ENCODE assay signal across 16 cellular contexts in genomic region chr17:78819402-78819801, GRCh38. TPM values are rescaled to one million over a fixed set of nuclear protein-coding genes. Genes with fewer than 3 reads are reported as not detected.
A peak's percentile ranks its signal among the peaks of the same experiment; 100 is the strongest.
DNase-seq lines count a peak whose midpoint lies in the region; ATAC-seq and TF ChIP-seq lines count a peak whose summit lies in the region.
"Had no signal": no experiment of that assay in that cellular context is flagged by ENCODE, and none has a peak within 500 bp of the region (broad histone marks: within the 10 kb centered on the region; RNA-seq: fewer than 3 reads in every experiment).

No MANE protein-coding gene starts in this region.

- no peak for DNase-seq in activated T-cell treated with anti-CD3 and anti-CD28 coated beads, Interleukin-2, amount 50 U/mL, for 4 hours
- no peak for DNase-seq in activated T-cell treated with anti-CD3 and anti-CD28 coated beads, Interleukin-2, amount 50 U/mL, for 48 hours
- no peak for DNase-seq in activated CD4-positive, alpha-beta memory T cell treated with anti-CD3 and anti-CD28 coated beads for 36 hours
- DNase-seq in left ventricle myocardium inferior (no peak), cerebellum (ENCODE audit: low spot score) (no peak), GF-D8 (lab: John Stamatoyannopoulos, UW) (no peak), GM19240 (ENCODE audit: insufficient read length, low spot score) (no peak)
- DNase-seq: aorta, hippocampal formation, mesendoderm, NCI-H1105 treated with DMSO at 0.1 percent for 48 hours, NCI-H526 treated with DMSO at 0.1 percent for 48 hours, testis had no signal

- H3K9ac ChIP-seq in stomach smooth muscle (ENCODE audit: low read length in 2 of 2) = no peak overlapping the region

- CTCF ChIA-PET in activated CD4-positive, alpha-beta memory T cell treated with anti-CD3 and anti-CD28 coated beads for 36 hours (lab: Charles Lee) = no interaction called here

- H3K4me3 ChIP-seq in left ventricle myocardium inferior (no peak overlapping the region), stomach smooth muscle (ENCODE audit: low read length in 2 of 2) (no peak overlapping the region)
- H3K4me3 ChIP-seq: HAP-1, prostate gland, testis had no signal

- no peaks in the 10 kb centered on the region for H3K9me3 Mint-ChIP-seq in activated T-cell treated with anti-CD3 and anti-CD28 coated beads, Interleukin-2, amount 50 U/mL, for 4 hours
- H3K9me3 Mint-ChIP-seq in activated CD4-positive, alpha-beta memory T cell treated with anti-CD3 and anti-CD28 coated beads for 36 hours = no peaks in the 10 kb centered on the region

- H3K4me1 ChIP-seq in left ventricle myocardium inferior (peaks cover 14% of the 10 kb centered on the region), stomach smooth muscle (ENCODE audit: control insufficient read depth, insufficient read depth, low read length) (no peaks in the 10 kb centered on the region)
- H3K4me1 ChIP-seq: HAP-1, prostate gland, testis had no signal

- H3K27ac Mint-ChIP-seq in activated CD4-positive, alpha-beta memory T cell treated with anti-CD3 and anti-CD28 coated beads for 36 hours = peak overlapping the region; percentile 93

- peaks cover 52% of the 10 kb centered on the region for H3K4me1 Mint-ChIP-seq in activated T-cell treated with anti-CD3 and anti-CD28 coated beads, Interleukin-2, amount 50 U/mL, for 4 hours (ENCODE audit: low read depth)
- peaks cover 58% of the 10 kb centered on the region for H3K4me1 Mint-ChIP-seq in activated CD4-positive, alpha-beta memory T cell treated with anti-CD3 and anti-CD28 coated beads for 36 hours (ENCODE audit: low read depth)

- no peak for TF ChIP-seq CTCF in left ventricle myocardium inferior (IDR thresholded peaks at IDR 0.05; ENCODE audit: borderline replicate concordance)

- no peak for ATAC-seq in activated T-cell treated with anti-CD3 and anti-CD28 coated beads, Interleukin-2, amount 50 U/mL, for 4 hours

- H3K27me3 ChIP-seq in left ventricle myocardium inferior (ENCODE audit: low read depth) (no peaks in the 10 kb centered on the region), stomach smooth muscle (ENCODE audit: control insufficient read depth in 1 of 2, insufficient read depth in 2 of 2, low read length in 2 of 2) (no peaks in the 10 kb centered on the region)
- H3K27me3 ChIP-seq: testis had no signal

- POLR2A ChIA-PET in activated CD4-positive, alpha-beta memory T cell treated with anti-CD3 and anti-CD28 coated beads for 36 hours (lab: Charles Lee) = interaction anchor here (1.1 to 2.1 kb wide), 4 partner anchors 14 to 71 kb away, joined by 3 to 7 read pairs (median 4); no protein-coding TSS in a partner anchor

- H3K36me3 Mint-ChIP-seq in activated T-cell treated with anti-CD3 and anti-CD28 coated beads, Interleukin-2, amount 50 U/mL, for 4 hours (ENCODE audit: insufficient read depth) = peaks cover 69% of the 10 kb centered on the region
- peaks cover 74% of the 10 kb centered on the region for H3K36me3 Mint-ChIP-seq in activated CD4-positive, alpha-beta memory T cell treated with anti-CD3 and anti-CD28 coated beads for 36 hours

- intact Hi-C loops in activated CD4-positive, alpha-beta memory T cell treated with anti-CD3 and anti-CD28 coated beads for 36 hours (cut with micrococcal nuclease) = no loop called here
- intact Hi-C loops in left ventricle myocardium inferior (cut with micrococcal nuclease) = no loop called here

- peaks cover 97% of the 10 kb centered on the region for H3K36me3 ChIP-seq in left ventricle myocardium inferior
- H3K36me3 ChIP-seq in stomach smooth muscle (ENCODE audit: control insufficient read depth in 2 of 2, insufficient read depth in 2 of 2, low read length in 2 of 2) = peaks cover 63% of the 10 kb centered on the region in 2 donors

- peak overlapping the region; percentile 20 for H3K27ac ChIP-seq in left ventricle myocardium inferior (replicated peaks)
- peak overlapping the region; percentile 18 for H3K27ac ChIP-seq in stomach smooth muscle (ENCODE audit: low read length)
- H3K27ac ChIP-seq: testis had no signal

- H3K9me3 ChIP-seq in left ventricle myocardium inferior (replicated peaks) (no peaks in the 10 kb centered on the region), stomach smooth muscle (ENCODE audit: control insufficient read depth in 2 of 2, low read length in 2 of 2) (no peaks in the 10 kb centered on the region)
- H3K9me3 ChIP-seq: HAP-1, prostate gland, testis had no signal

- H3K27me3 Mint-ChIP-seq in activated T-cell treated with anti-CD3 and anti-CD28 coated beads, Interleukin-2, amount 50 U/mL, for 4 hours (ENCODE audit: low read depth) = no peaks in the 10 kb centered on the region
- no peaks in the 10 kb centered on the region for H3K27me3 Mint-ChIP-seq in activated CD4-positive, alpha-beta memory T cell treated with anti-CD3 and anti-CD28 coated beads for 36 hours

- H3K4me3 Mint-ChIP-seq in activated T-cell treated with anti-CD3 and anti-CD28 coated beads, Interleukin-2, amount 50 U/mL, for 4 hours = peak overlapping the region; percentile 16
- H3K4me3 Mint-ChIP-seq in activated CD4-positive, alpha-beta memory T cell treated with anti-CD3 and anti-CD28 coated beads for 36 hours = peak overlapping the region; percentile 7

RNA-seq across cellular contexts. Expression of gene USP36, which starts 21.2 kb away (rescaled TPM):
- total RNA-seq in activated T-cell treated with anti-CD3 and anti-CD28 coated beads, Interleukin-2, amount 50 U/mL, for 4 hours = 100 to 1,000 TPM; 157 to 179 (median 170) TPM
- total RNA-seq in activated CD4-positive, alpha-beta memory T cell treated with anti-CD3 and anti-CD28 coated beads for 36 hours = 10 to 100 TPM; 71.2 to 74.3 TPM
- total RNA-seq in left ventricle myocardium inferior = 19.4 TPM
- total RNA-seq in cerebellum = 24.3 TPM

RNA-seq across cellular contexts. Expression of gene CYTH1, which starts 37.3 kb away (rescaled TPM):
- 10 to 100 TPM; 55.9 to 99.3 (median 82.8) TPM for total RNA-seq in activated T-cell treated with anti-CD3 and anti-CD28 coated beads, Interleukin-2, amount 50 U/mL, for 4 hours
- total RNA-seq in activated CD4-positive, alpha-beta memory T cell treated with anti-CD3 and anti-CD28 coated beads for 36 hours = 100 to 1,000 TPM; 184 to 204 TPM
- 28.9 TPM for total RNA-seq in left ventricle myocardium inferior
- total RNA-seq in cerebellum = 40.5 TPM
